12 cellular contexts compared by ENCODE assay signal in the genomic region with DNA sequence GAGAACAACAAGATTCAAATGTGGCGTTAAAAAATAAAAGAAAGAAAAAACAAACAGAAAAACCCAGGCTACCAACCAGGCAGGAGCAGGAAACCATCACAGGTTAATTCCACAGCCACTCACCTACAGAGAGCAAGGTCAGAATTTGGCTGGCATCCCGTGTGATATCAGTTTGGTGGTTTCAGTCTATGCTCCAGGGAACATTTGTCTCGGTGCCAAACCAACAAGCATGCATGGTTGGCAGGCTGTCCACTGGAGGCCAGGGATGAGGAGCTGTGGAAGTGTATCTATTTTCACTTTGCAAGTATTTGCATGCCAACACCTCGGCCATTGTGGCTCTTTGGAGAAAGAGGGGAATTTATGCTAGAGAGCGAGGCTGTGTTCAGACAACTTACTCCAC. TPM values are rescaled to one million over a fixed set of nuclear protein-coding genes. Genes with fewer than 3 reads are reported as not detected.
A peak's percentile ranks its signal among the peaks of the same experiment; 100 is the strongest.
DNase-seq lines count a peak whose midpoint lies in the region; ATAC-seq and TF ChIP-seq lines count a peak whose summit lies in the region.
"Had no signal": no experiment of that assay in that cellular context is flagged by ENCODE, and none has a peak within 500 bp of the region (broad histone marks: within the 10 kb centered on the region; RNA-seq: fewer than 3 reads in every experiment).

No MANE protein-coding gene starts in this region.

- H3K27me3 ChIP-seq in heart left ventricle (no peaks in the 10 kb centered on the region), upper lobe of right lung (no peaks in the 10 kb centered on the region)

- TF ChIP-seq CTCF in heart left ventricle (IDR thresholded peaks at IDR 0.05) (no peak), upper lobe of right lung (IDR thresholded peaks at IDR 0.05) (no peak)

- intact Hi-C loops in heart left ventricle (cut with DNase I) = no loop called here
- intact Hi-C loops in upper lobe of right lung (cut with DNase I) = no loop called here

- 37 to 43% (median 38%) methylated on average over 5 of the region's 5 CpGs for WGBS in heart left ventricle, 4 donors

- no peak overlapping the region for H3K4me3 ChIP-seq in heart left ventricle
- H3K4me3 ChIP-seq in upper lobe of right lung = no peak overlapping the region

- H3K4me1 ChIP-seq in heart left ventricle = peaks cover 0 to 17% (median 0%) of the 10 kb centered on the region in 12 donors
- no peaks in the 10 kb centered on the region for H3K4me1 ChIP-seq in upper lobe of right lung

- no peak for TF ChIP-seq POLR2A in heart left ventricle (IDR thresholded peaks at IDR 0.05)

- H3K36me3 ChIP-seq in heart left ventricle (no peaks in the 10 kb centered on the region), upper lobe of right lung (no peaks in the 10 kb centered on the region)

- DNase-seq in NCI-H345 (lab: John Stamatoyannopoulos, UW) = peak; percentile 63
- no peak for DNase-seq in NCI-H345 treated with DMSO at 0.1 percent for 48 hours (lab: John Stamatoyannopoulos, UW; ENCODE audit: unreplicated experiment)
- peak; percentile 85 for DNase-seq in RPMI7951 (ENCODE audit: low read depth)
- peak; percentile 70 to 89 (median 80) for DNase-seq in heart left ventricle
- DNase-seq in upper lobe of right lung = no peak
- DNase-seq in activated T-cell treated with anti-CD3 and anti-CD28 coated beads for 4 hours = no peak
- DNase-seq: activated CD8-positive, alpha-beta T cell treated with anti-CD3 and anti-CD28 coated beads, Interleukin-2, amount 10 ng/mL, durations not matched to agents 7 days and 5 days; hypothalamus; naive thymus-derived CD4-positive, alpha-beta T cell had no signal

- peak overlapping the region in 4 of 12 donors; percentile 29 to 40 (median 32) for H3K27ac ChIP-seq in heart left ventricle
- H3K27ac ChIP-seq in upper lobe of right lung = no peak overlapping the region

- ATAC-seq in heart left ventricle (peak; percentile 95 to 97 (median 96)), upper lobe of right lung (peak; percentile 82), HG02884 (IDR thresholded peaks at IDR 0.05; ENCODE audit: unreplicated experiment) (no peak), HG02623 (IDR thresholded peaks at IDR 0.05; ENCODE audit: unreplicated experiment) (no peak)
- ATAC-seq: activated CD8-positive, alpha-beta T cell treated with anti-CD3 and anti-CD28 coated beads, Interleukin-2, amount 10 ng/mL, durations not matched to agents 7 days and 5 days; naive thymus-derived CD4-positive, alpha-beta T cell had no signal

- peaks cover 0 to 4% (median 0%) of the 10 kb centered on the region in 12 donors for H3K9me3 ChIP-seq in heart left ventricle
- H3K9me3 ChIP-seq in upper lobe of right lung = no peaks in the 10 kb centered on the region

RNA-seq across cellular contexts. Expression of a gene that starts 53.1 kb away (rescaled TPM):
- total RNA-seq in RPMI7951 (2014; rRNA removed; shearing (Covaris generic)) = 2.4 and 3.0 TPM in 2 replicates
- total RNA-seq in heart left ventricle (100 to 1,000 TPM in 4 of 9 donors, 10 to 100 TPM in 5; 44.6 to 145 (median 96.4) TPM), upper lobe of right lung (14.1 TPM)
- polyA plus RNA-seq in heart left ventricle = 1 to 10 TPM; 6.9 to 9.8 TPM
- total RNA-seq: activated CD8-positive, alpha-beta T cell treated with anti-CD3 and anti-CD28 coated beads, Interleukin-2, amount 10 ng/mL, durations not matched to agents 7 days and 5 days; naive thymus-derived CD4-positive, alpha-beta T cell; T-helper 2 cell treated with Interferon-gamma antibody and Interleukin-4, amounts not matched to agents 100 ng/mL and 5 ng/mL, for 36 hours had no signal
- polyA plus RNA-seq: naive thymus-derived CD4-positive, alpha-beta T cell had no signal

Comparison
In these comparisons a context has a peak if more than half of its experiments do, and no peak if none do; other contexts are left out.
1. DNase-seq: peak in NCI-H345 (single experiment), RPMI7951 (single experiment) and heart left ventricle (5 of 5); none in NCI-H345 treated with DMSO at 0.1 percent for 48 hours (single experiment), upper lobe of right lung (single experiment) and activated T-cell treated with anti-CD3 and anti-CD28 coated beads for 4 hours (single experiment).
2. ATAC-seq: peak in heart left ventricle (4 of 4) and upper lobe of right lung (single experiment); none in HG02884 (single experiment) and HG02623 (single experiment).